ENCODE assay signal across 18 cellular contexts in the genomic region with DNA sequence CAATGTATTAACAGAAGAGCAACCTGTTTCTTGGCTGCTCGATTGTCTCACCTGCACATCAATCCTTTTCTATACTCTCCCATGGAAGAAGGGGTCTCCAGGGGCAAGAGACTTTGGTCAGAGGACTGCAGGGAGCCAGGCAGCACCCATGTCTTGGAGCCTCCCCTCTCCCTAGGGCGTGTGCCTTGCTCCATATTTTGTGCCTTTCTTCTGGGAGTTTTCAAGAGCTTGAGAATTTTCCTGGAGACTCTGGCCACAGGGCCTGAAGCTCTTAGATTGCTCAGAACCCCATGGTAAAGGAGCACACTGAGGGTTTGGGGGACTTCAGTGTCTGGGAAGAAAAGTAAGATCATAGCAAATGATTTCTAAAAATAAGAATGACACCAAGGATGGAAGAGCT. TPM values are rescaled to one million over a fixed set of nuclear protein-coding genes. Genes with fewer than 3 reads are reported as not detected.
"Had no signal": no experiment of that assay in that cellular context is flagged by ENCODE, and none has a peak within 500 bp of the region (broad histone marks: within the 10 kb centered on the region; RNA-seq: fewer than 3 reads in every experiment).

No MANE protein-coding gene starts in this region.

- H3K9me3 ChIP-seq: tibial artery had no signal

- H3K36me3 Mint-ChIP-seq: mesothelial cell of epicardium had no signal

- H3K27ac ChIP-seq: tibial artery had no signal

- H3K4me3 Mint-ChIP-seq: activated B cell treated with CpG ODN at 0.5 μM for 24 hours; activated naive CD4-positive, alpha-beta T cell treated with anti-CD3 and anti-CD28 coated beads for 36 hours; activated naive CD8-positive, alpha-beta T cell treated with anti-CD3 and anti-CD28 coated beads, Interleukin-2, amount 50 U/mL, for 24 hours; mesothelial cell of epicardium had no signal

- H3K27me3 Mint-ChIP-seq: activated B cell treated with CpG ODN at 0.5 μM for 24 hours; activated naive CD8-positive, alpha-beta T cell treated with anti-CD3 and anti-CD28 coated beads, Interleukin-2, amount 50 U/mL, for 24 hours had no signal

- DNase-seq: activated B cell treated with CpG ODN at 0.5 μM for 24 hours; activated CD4-positive, alpha-beta T cell treated with anti-CD3 and anti-CD28 coated beads, Interleukin-2, amount 50 U/mL, for 1 hour; activated naive CD4-positive, alpha-beta T cell treated with anti-CD3 and anti-CD28 coated beads for 36 hours; activated naive CD8-positive, alpha-beta T cell treated with anti-CD3 and anti-CD28 coated beads, Interleukin-2, amount 50 U/mL, for 24 hours; anterior cingulate cortex; caudate nucleus; erythroblast; foreskin melanocyte; glutamatergic neuron; hippocampal formation; retina; stimulated activated naive CD4-positive, alpha-beta T cell; substantia nigra; tibial artery had no signal

- FAIRE-seq: endometrium, keratinocyte, TTC549 had no signal

- H3K27me3 ChIP-seq: tibial artery had no signal

- ATAC-seq: activated naive CD8-positive, alpha-beta T cell treated with anti-CD3 and anti-CD28 coated beads, Interleukin-2, amount 50 U/mL, for 24 hours had no signal

- H3K9me3 Mint-ChIP-seq: activated B cell treated with CpG ODN at 0.5 μM for 24 hours; activated naive CD4-positive, alpha-beta T cell treated with anti-CD3 and anti-CD28 coated beads for 36 hours; activated naive CD8-positive, alpha-beta T cell treated with anti-CD3 and anti-CD28 coated beads, Interleukin-2, amount 50 U/mL, for 24 hours; mesothelial cell of epicardium had no signal

- H3K27ac Mint-ChIP-seq: activated B cell treated with CpG ODN at 0.5 μM for 24 hours; activated naive CD4-positive, alpha-beta T cell treated with anti-CD3 and anti-CD28 coated beads for 36 hours; activated naive CD8-positive, alpha-beta T cell treated with anti-CD3 and anti-CD28 coated beads, Interleukin-2, amount 50 U/mL, for 24 hours; mesothelial cell of epicardium had no signal

RNA-seq across cellular contexts. Expression of gene RET, which starts 55.9 kb away (rescaled TPM):
- total RNA-seq: activated B cell treated with CpG ODN at 0.5 μM for 24 hours had no signal
